In genomic region chr19:5228490-5228889, GRCh38 we compare ENCODE assay signal across 23 cellular contexts.
"Had no signal": no experiment of that assay in that cellular context is flagged by ENCODE, and none has a peak within 500 bp of the region (broad histone marks: within the 10 kb centered on the region; RNA-seq: fewer than 3 reads in every experiment).

No MANE protein-coding gene starts in this region.

- DNase-seq: activated CD4-positive, alpha-beta T cell treated with anti-CD3 and anti-CD28 coated beads for 36 hours; activated CD4-positive, alpha-beta T cell treated with anti-CD3 and anti-CD28 coated beads, Interleukin-2, amount 50 U/mL, for 48 hours; activated CD8-positive, alpha-beta memory T cell treated with anti-CD3 and anti-CD28 coated beads, Interleukin-2, amount 10 ng/mL, durations not matched to agents 7 days and 5 days; activated effector memory CD4-positive, alpha-beta T cell treated with Interleukin-2 at 50 U/mL for 16 hours; activated naive CD4-positive, alpha-beta T cell treated with anti-CD3 and anti-CD28 coated beads, Interleukin-2, amount 50 U/mL, for 16 hours; amniotic stem cell; central memory CD4-positive, alpha-beta T cell; erythroblast; kidney; sigmoid colon; stimulated activated CD4-positive, alpha-beta T cell treated with anti-CD3 and anti-CD28 coated beads, Interleukin-4, amount 100 ng/mL, for 24 hours; stimulated activated naive B cell treated with anti-CD40 and anti-IgM and Interleukin-4, amounts not matched to agents 10 μg/mL and 1 μg/mL and 100 μg/mL, for 72 hours; substantia nigra; tibial artery had no signal

- ATAC-seq: activated CD4-positive, alpha-beta T cell treated with anti-CD3 and anti-CD28 coated beads for 36 hours; activated CD8-positive, alpha-beta memory T cell treated with anti-CD3 and anti-CD28 coated beads, Interleukin-2, amount 10 ng/mL, durations not matched to agents 7 days and 5 days; body of pancreas; left lobe of liver had no signal

- H3K4me1 Mint-ChIP-seq: activated CD4-positive, alpha-beta T cell treated with anti-CD3 and anti-CD28 coated beads for 36 hours; activated CD8-positive, alpha-beta memory T cell treated with anti-CD3 and anti-CD28 coated beads, Interleukin-2, amount 10 ng/mL, durations not matched to agents 7 days and 5 days; mesothelial cell of epicardium; nephron had no signal

- H3K27ac ChIP-seq: body of pancreas, coronary artery, sigmoid colon, tibial artery had no signal

- H3K4me1 ChIP-seq: body of pancreas, tibial artery had no signal

- FAIRE-seq: endometrium, frontal cortex, kidney, urothelium cell line had no signal

- H3K27ac Mint-ChIP-seq: activated CD4-positive, alpha-beta T cell treated with anti-CD3 and anti-CD28 coated beads for 36 hours; activated CD8-positive, alpha-beta memory T cell treated with anti-CD3 and anti-CD28 coated beads, Interleukin-2, amount 10 ng/mL, durations not matched to agents 7 days and 5 days; mesothelial cell of epicardium; nephron had no signal

- H3K27me3 ChIP-seq: body of pancreas, sigmoid colon, tibial artery had no signal

- H3K36me3 Mint-ChIP-seq: activated CD8-positive, alpha-beta memory T cell treated with anti-CD3 and anti-CD28 coated beads, Interleukin-2, amount 10 ng/mL, durations not matched to agents 7 days and 5 days; stimulated activated naive B cell treated with anti-CD40 and anti-IgM and Interleukin-4, amounts not matched to agents 10 μg/mL and 1 μg/mL and 100 μg/mL, for 72 hours had no signal

- H3K4me3 ChIP-seq: body of pancreas, lung had no signal

- H3K4me3 Mint-ChIP-seq: activated CD4-positive, alpha-beta T cell treated with anti-CD3 and anti-CD28 coated beads for 36 hours; activated CD8-positive, alpha-beta memory T cell treated with anti-CD3 and anti-CD28 coated beads, Interleukin-2, amount 10 ng/mL, durations not matched to agents 7 days and 5 days; mesothelial cell of epicardium; nephron had no signal

- H3K9me3 ChIP-seq: body of pancreas, sigmoid colon, tibial artery had no signal

- H3K9me3 Mint-ChIP-seq: mesothelial cell of epicardium; nephron; stimulated activated naive B cell treated with anti-CD40 and anti-IgM and Interleukin-4, amounts not matched to agents 10 μg/mL and 1 μg/mL and 100 μg/mL, for 72 hours had no signal
